ENCODE assay signal across 21 cellular contexts in genomic region chr18:69705987-69706386, GRCh38.
"Had no signal": no experiment of that assay in that cellular context is flagged by ENCODE, and none has a peak within 500 bp of the region (broad histone marks: within the 10 kb centered on the region; RNA-seq: fewer than 3 reads in every experiment).

No MANE protein-coding gene starts in this region.

- ATAC-seq: activated naive CD4-positive, alpha-beta T cell treated with anti-CD3 and anti-CD28 coated beads, Interleukin-2, amount 50 U/mL, for 72 hours; heart right ventricle; left lung; sciatic nerve; stimulated activated effector memory CD8-positive, alpha-beta T cell treated with anti-CD3 and anti-CD28 coated beads, Interleukin-12 subunit alpha, Interleukin-12 subunit beta, amount 100 ng/mL, for 72 hours had no signal

- H3K4me1 Mint-ChIP-seq: nephron; stimulated activated effector memory CD8-positive, alpha-beta T cell treated with anti-CD3 and anti-CD28 coated beads, Interleukin-12 subunit alpha, Interleukin-12 subunit beta, amount 100 ng/mL, for 72 hours had no signal

- H3K36me3 Mint-ChIP-seq: stimulated activated effector memory CD8-positive, alpha-beta T cell treated with anti-CD3 and anti-CD28 coated beads, Interleukin-12 subunit alpha, Interleukin-12 subunit beta, amount 100 ng/mL, for 72 hours had no signal

- H3K27ac Mint-ChIP-seq: activated naive CD4-positive, alpha-beta T cell treated with anti-CD3 and anti-CD28 coated beads, Interleukin-2, amount 50 U/mL, for 72 hours; activated T-helper 1 cell treated with anti-CD3 and anti-CD28 coated beads, Interleukin-12 subunit alpha, Interleukin-12 subunit beta, Interleukin-2, Interleukin-4 antibody, amounts not matched to agents 30 ng/mL and 10 ng/mL and 1 ng/mL, durations not matched to agents 14 hours and 24 hours and 36 hours; nephron; stimulated activated effector memory CD8-positive, alpha-beta T cell treated with anti-CD3 and anti-CD28 coated beads, Interleukin-12 subunit alpha, Interleukin-12 subunit beta, amount 100 ng/mL, for 72 hours had no signal

- H3K4me3 Mint-ChIP-seq: activated T-helper 1 cell treated with anti-CD3 and anti-CD28 coated beads, Interleukin-12 subunit alpha, Interleukin-12 subunit beta, Interleukin-2, Interleukin-4 antibody, amounts not matched to agents 30 ng/mL and 10 ng/mL and 1 ng/mL, durations not matched to agents 14 hours and 24 hours and 36 hours; nephron; stimulated activated effector memory CD8-positive, alpha-beta T cell treated with anti-CD3 and anti-CD28 coated beads, Interleukin-12 subunit alpha, Interleukin-12 subunit beta, amount 100 ng/mL, for 72 hours had no signal

- H3K4me1 ChIP-seq: esophagus squamous epithelium, heart right ventricle, left lung, stomach, vagina had no signal

- H3K9me3 ChIP-seq: esophagus squamous epithelium, heart right ventricle, stomach, vagina had no signal

- DNase-seq: activated CD4-positive, alpha-beta T cell treated with anti-CD3 and anti-CD28 coated beads, Interleukin-2, amount 50 U/mL, for 48 hours; activated gamma-delta T cell treated with Interleukin-2 at 50 U/mL for 16 hours; activated T-cell treated with anti-CD3 and anti-CD28 coated beads for 4 hours; amniotic stem cell; effector CD8-positive, alpha-beta T cell; esophagus squamous epithelium; heart right ventricle; kidney; left lung; midbrain; nucleus accumbens; stimulated activated CD4-positive, alpha-beta T cell treated with anti-CD3 and anti-CD28 coated beads, Interleukin-4, amount 100 ng/mL, for 1 hour; stomach; trophoblast cell had no signal

- H3K27me3 ChIP-seq: esophagus squamous epithelium, heart right ventricle, left lung, stomach, vagina had no signal

- H3K4me3 ChIP-seq: esophagus squamous epithelium, heart right ventricle, left lung, smooth muscle cell, stomach, vagina had no signal

- H3K36me3 ChIP-seq: esophagus squamous epithelium, heart right ventricle, left lung, stomach, vagina had no signal

- H3K27ac ChIP-seq: esophagus squamous epithelium, heart right ventricle, left lung, stomach, vagina had no signal

- H3K9me3 Mint-ChIP-seq: stimulated activated effector memory CD8-positive, alpha-beta T cell treated with anti-CD3 and anti-CD28 coated beads, Interleukin-12 subunit alpha, Interleukin-12 subunit beta, amount 100 ng/mL, for 72 hours had no signal

- H3K4me2 ChIP-seq: smooth muscle cell had no signal
